1 cellular context compared by ENCODE assay signal in genomic region chr5:172119921-172120688, GRCh38.
TF ChIP-seq lines count a peak whose summit lies in the region.

No MANE protein-coding gene starts in this region.

TF ChIP-seq in H1, 55 proteins besides CTCF, POLR2A, EP300 and RAD21:
- no peak for TF ChIP-seq ASH2L (IDR thresholded peaks at IDR 0.05; ENCODE audit: low read length)
- no peak for TF ChIP-seq EGR1 (IDR thresholded peaks at IDR 0.05; ENCODE audit: borderline replicate concordance, low read depth, low read length)
